Comparison of ENCODE assay signal across 21 cellular contexts in the genomic region with DNA sequence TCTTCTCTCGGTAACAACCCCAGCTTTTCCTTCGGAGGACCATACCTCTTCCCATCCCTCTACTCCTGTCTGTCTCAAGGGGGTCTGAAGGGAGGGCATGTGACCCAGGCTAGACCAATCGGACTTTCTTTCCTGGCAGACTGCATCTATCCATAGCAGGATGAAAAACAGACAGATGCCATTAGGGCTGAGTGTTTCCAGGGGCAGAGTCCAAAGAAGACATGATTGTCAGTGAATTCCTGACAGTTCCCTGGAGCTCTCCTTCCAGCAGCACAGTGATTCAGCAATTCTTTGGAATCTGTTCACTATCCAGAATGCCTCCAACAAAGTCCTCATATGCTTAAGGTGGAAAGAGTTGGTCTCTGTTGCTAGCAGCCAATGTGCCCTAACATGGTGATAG.
DNase-seq lines count a peak whose midpoint lies in the region; ATAC-seq and TF ChIP-seq lines count a peak whose summit lies in the region.
"Had no signal": no experiment of that assay in that cellular context is flagged by ENCODE, and none has a peak within 500 bp of the region (broad histone marks: within the 10 kb centered on the region; RNA-seq: fewer than 3 reads in every experiment).

No MANE protein-coding gene starts in this region.

- H3F3A ChIP-seq in GM23248 (ENCODE audit: insufficient read depth) (peaks cover 12% of the 10 kb centered on the region), smooth muscle cell (ENCODE audit: low read depth) (peaks cover 8% of the 10 kb centered on the region)

- no peaks in the 10 kb centered on the region for H4K20me1 ChIP-seq in GM23248 (ENCODE audit: insufficient read depth)
- no peaks in the 10 kb centered on the region for H4K20me1 ChIP-seq in smooth muscle cell (ENCODE audit: low read depth)

- intact Hi-C loops in sigmoid colon (cut with DNase I): no loop called here

- H3K4me2 ChIP-seq in GM23248 (ENCODE audit: unreplicated experiment) (no peak overlapping the region), smooth muscle cell (no peak overlapping the region)
- H3K4me2 ChIP-seq: KMS-11 had no signal

- H3K27me3 ChIP-seq in GM23248 (replicated peaks; ENCODE audit: insufficient read depth) (no peaks in the 10 kb centered on the region; the same call in 1 of the 2 replicates), smooth muscle cell (ENCODE audit: low read depth) (no peaks in the 10 kb centered on the region), sigmoid colon (no peaks in the 10 kb centered on the region)
- H3K27me3 ChIP-seq: neutrophil, uterus had no signal

- H3K4me1 ChIP-seq in GM23248 (ENCODE audit: insufficient read depth) (peaks cover 20% of the 10 kb centered on the region), smooth muscle cell (ENCODE audit: low read depth) (no peaks in the 10 kb centered on the region), sigmoid colon (no peaks in the 10 kb centered on the region)
- H3K4me1 ChIP-seq: HAP-1, uterus had no signal

- H2AFZ ChIP-seq in GM23248 (peak overlapping the region; percentile 45), smooth muscle cell (ENCODE audit: low read depth) (peak overlapping the region; percentile 26)

- H3K36me3 ChIP-seq in GM23248 (ENCODE audit: low read depth): no peaks in the 10 kb centered on the region
- H3K36me3 ChIP-seq in smooth muscle cell (ENCODE audit: low read depth): no peaks in the 10 kb centered on the region
- no peaks in the 10 kb centered on the region for H3K36me3 ChIP-seq in sigmoid colon
- H3K36me3 ChIP-seq: HAP-1, neutrophil, uterus, WERI-Rb-1 had no signal

- no peaks in the 10 kb centered on the region for H3K9me2 ChIP-seq in GM23248 (ENCODE audit: insufficient read depth)

- in situ Hi-C loops in GM23248 (cut with MboI): no loop called here

- peak; percentile 52 for DNase-seq in GM23248
- DNase-seq in astrocyte of the hippocampus (ENCODE audit: low read depth, low spot score): peak; percentile 17
- DNase-seq in iPS-NIHi7 (ENCODE audit: extremely low spot score): peak; percentile 20
- DNase-seq in smooth muscle cell (lab: John Stamatoyannopoulos, UW; ENCODE audit: unreplicated experiment): no peak
- no peak for DNase-seq in sigmoid colon
- DNase-seq: activated effector memory CD4-positive, alpha-beta T cell treated with Interleukin-2 at 50 U/mL for 16 hours; anterior cingulate cortex; CD4-positive, CD25-positive, alpha-beta regulatory T cell; dermis blood vessel endothelial cell; EL; NCI-H345; uterus; WERI-Rb-1 had no signal

- 0 out of 2 replicates have a peak overlapping the region, but pooled peaks have one; percentile 6 for H3K27ac ChIP-seq in GM23248
- peak overlapping the region; percentile 29 for H3K27ac ChIP-seq in smooth muscle cell (ENCODE audit: low read depth)
- H3K27ac ChIP-seq in sigmoid colon: peak overlapping the region in 1 of 4 donors; percentile 3
- H3K27ac ChIP-seq: HL-60, KMS-11, neutrophil, uterus, WERI-Rb-1 had no signal

- H3K9ac ChIP-seq in GM23248: no peak overlapping the region
- no peak overlapping the region for H3K9ac ChIP-seq in smooth muscle cell (ENCODE audit: low read depth)
- H3K9ac ChIP-seq: KMS-11 had no signal

- H3K79me2 ChIP-seq in GM23248 (ENCODE audit: insufficient read depth): no peaks in the 10 kb centered on the region
- no peaks in the 10 kb centered on the region for H3K79me2 ChIP-seq in smooth muscle cell (ENCODE audit: low read depth)

- no peak for TF ChIP-seq POLR2A in sigmoid colon (IDR thresholded peaks at IDR 0.05)
- TF ChIP-seq POLR2A in GM18505 (IDR thresholded peaks at IDR 0.05; ENCODE audit: borderline replicate concordance, extremely low read depth, insufficient read depth, insufficient read length): no peak

- 67 to 68% methylated on average over 3 of the region's 3 CpGs for WGBS in GM23248 (ENCODE audit: low coverage in 1 of 2, low lambda C conversion rate in 2 of 2, missing lambda C conversion rate in 2 of 2), 2 experiments
- WGBS in smooth muscle cell (ENCODE audit: low lambda C conversion rate): 59% methylated on average over 3 of the region's 3 CpGs
- 81 to 89% methylated on average over 3 of the region's 3 CpGs for WGBS in sigmoid colon, 2 donors

- no peak overlapping the region for H3K4me3 ChIP-seq in GM23248
- H3K4me3 ChIP-seq in smooth muscle cell: no peak overlapping the region
- H3K4me3 ChIP-seq in sigmoid colon: no peak overlapping the region
- H3K4me3 ChIP-seq: GM12878, HAP-1, lung, uterus had no signal

- no peak for TF ChIP-seq CTCF in smooth muscle cell (IDR thresholded peaks at IDR 0.05; ENCODE audit: borderline replicate concordance, insufficient read depth, poor library complexity, severe bottlenecking)
- no peak for TF ChIP-seq CTCF in sigmoid colon (IDR thresholded peaks at IDR 0.05)

- TF ChIP-seq EP300 in sigmoid colon (IDR thresholded peaks at IDR 0.05): no peak

- no peaks in the 10 kb centered on the region for H3K9me3 ChIP-seq in GM23248 (ENCODE audit: low read depth)
- no peaks in the 10 kb centered on the region for H3K9me3 ChIP-seq in smooth muscle cell (replicated peaks; ENCODE audit: low read depth)
- H3K9me3 ChIP-seq in sigmoid colon: no peaks in the 10 kb centered on the region
- H3K9me3 ChIP-seq: HAP-1, neutrophil, uterus had no signal

- ATAC-seq in GM19467 (IDR thresholded peaks at IDR 0.05; ENCODE audit: unreplicated experiment) (no peak), GM18505 (IDR thresholded peaks at IDR 0.05; ENCODE audit: unreplicated experiment) (no peak)
- ATAC-seq: GM12878 had no signal

Comparison
In these comparisons a context has a peak if more than half of its experiments do, and no peak if none do; other contexts are left out.
1. DNase-seq: peak in GM23248 (single experiment), astrocyte of the hippocampus (single experiment) and iPS-NIHi7 (single experiment); none in smooth muscle cell (single experiment) and sigmoid colon (single experiment).